8 cellular contexts compared by ENCODE assay signal in genomic region chr19:11097367-11097766, GRCh38. TPM values are rescaled to one million over a fixed set of nuclear protein-coding genes. Genes with fewer than 3 reads are reported as not detected.
A peak's percentile ranks its signal among the peaks of the same experiment; 100 is the strongest.
DNase-seq lines count a peak whose midpoint lies in the region; ATAC-seq and TF ChIP-seq lines count a peak whose summit lies in the region.
"Not testable (repeated sequence)": the region's sequence is repeated elsewhere in the genome, so short reads cannot be mapped to it uniquely, and the experiment has no call there.

No MANE protein-coding gene starts in this region.

- peaks cover 58% of the 10 kb centered on the region for H3K4me1 Mint-ChIP-seq in activated CD4-positive, alpha-beta T cell treated with anti-CD3 and anti-CD28 coated beads, Interleukin-2, amount 10 ng/mL, durations not matched to agents 7 days and 5 days

- H3K36me3 ChIP-seq in A673 (ENCODE audit: insufficient read depth, low read length, poor library complexity, severe bottlenecking) = peaks cover 97% of the 10 kb centered on the region
- peaks cover 72% of the 10 kb centered on the region for H3K36me3 ChIP-seq in PC-9 (ENCODE audit: low read depth)
- H3K36me3 ChIP-seq in adrenal gland (replicated peaks in 1 of 2) = peaks cover 0 to 38% of the 10 kb centered on the region in 2 donors
- H3K36me3 ChIP-seq in esophagus squamous epithelium = peaks cover 10 to 75% (median 13%) of the 10 kb centered on the region in 3 donors
- H3K36me3 ChIP-seq in right lobe of liver = peaks cover 0 to 76% (median 25%) of the 10 kb centered on the region in 4 donors
- H3K36me3 ChIP-seq in trophoblast cell (ENCODE audit: control insufficient read depth in 1 of 2, insufficient read depth in 2 of 2, low read length in 2 of 2) = peaks cover 51 to 67% of the 10 kb centered on the region in 2 experiments
- H3K36me3 ChIP-seq in tibial artery = not testable (repeated sequence)

- CTCF ChIA-PET in A673 (lab: Charles Lee) = not testable (repeated sequence)
- CTCF ChIA-PET in PC-9 (lab: Charles Lee) = interaction anchor here (0.6 kb wide), 1 partner anchor 161 kb away, joined by 5 read pairs; no protein-coding TSS in a partner anchor
- CTCF ChIA-PET in activated CD4-positive, alpha-beta T cell treated with anti-CD3 and anti-CD28 coated beads, Interleukin-2, amount 10 ng/mL, durations not matched to agents 7 days and 5 days (lab: Charles Lee) = interaction anchor here (0.7 to 2.3 kb wide), 3 partner anchors 62 to 229 kb away, joined by 3 to 6 read pairs (median 3); no protein-coding TSS in a partner anchor

- H3K4me1 ChIP-seq in A673 (ENCODE audit: insufficient read depth, low read length, poor library complexity, severe bottlenecking) (peaks cover 60% of the 10 kb centered on the region), PC-9 (replicated peaks; ENCODE audit: insufficient read depth) (peaks cover 45% of the 10 kb centered on the region), adrenal gland (replicated peaks in 1 of 2) (peaks cover 49 to 56% of the 10 kb centered on the region in 2 donors), esophagus squamous epithelium (peaks cover 39 to 76% (median 42%) of the 10 kb centered on the region in 3 donors), right lobe of liver (peaks cover 0 to 48% (median 14%) of the 10 kb centered on the region in 4 donors), trophoblast cell (ENCODE audit: control insufficient read depth in 1 of 2, insufficient read depth in 2 of 2, low read length in 2 of 2) (peaks cover 6 to 16% of the 10 kb centered on the region in 2 experiments), tibial artery (peaks cover 0 to 47% (median 25%) of the 10 kb centered on the region in 4 donors)

- not testable (repeated sequence) for H4K91ac ChIP-seq in trophoblast cell (ENCODE audit: low read depth, low read length)

- H3K23ac ChIP-seq in trophoblast cell (ENCODE audit: low read length) = not testable (repeated sequence)

- peaks cover 79% of the 10 kb centered on the region for H4K20me1 ChIP-seq in PC-9 (ENCODE audit: insufficient read depth)

- intact Hi-C loops in A673 (cut with micrococcal nuclease; ENCODE audit: unreplicated experiment) = loop anchor here (10.0 kb wide), 1 partner anchor 153 kb away; no protein-coding TSS in a partner anchor
- intact Hi-C loops in PC-9 (cut with micrococcal nuclease; ENCODE audit: unreplicated experiment); adrenal gland (cut with DNase I); esophagus squamous epithelium (cut with DNase I); right lobe of liver (cut with DNase I); tibial artery (cut with DNase I; ENCODE audit: low total_unique reads): not testable (repeated sequence)

- H4K8ac ChIP-seq in trophoblast cell (ENCODE audit: low read depth, low read length) = not testable (repeated sequence)

- H3K9me3 Mint-ChIP-seq in activated CD4-positive, alpha-beta T cell treated with anti-CD3 and anti-CD28 coated beads, Interleukin-2, amount 10 ng/mL, durations not matched to agents 7 days and 5 days = not testable (repeated sequence)

- peak overlapping the region; percentile 36 for H3K27ac Mint-ChIP-seq in activated CD4-positive, alpha-beta T cell treated with anti-CD3 and anti-CD28 coated beads, Interleukin-2, amount 10 ng/mL, durations not matched to agents 7 days and 5 days

- H3F3A ChIP-seq in PC-9 (ENCODE audit: insufficient read depth, low read depth) = peaks cover 94% of the 10 kb centered on the region

- not testable (repeated sequence) for H2BK5ac ChIP-seq in trophoblast cell (ENCODE audit: low read depth, low read length, poor library complexity)

- H2AK5ac ChIP-seq in trophoblast cell (ENCODE audit: low read length) = not testable (repeated sequence)

- H2BK120ac ChIP-seq in trophoblast cell (ENCODE audit: insufficient read depth, low read length, poor library complexity) = not testable (repeated sequence)

- H3K36me3 Mint-ChIP-seq in activated CD4-positive, alpha-beta T cell treated with anti-CD3 and anti-CD28 coated beads, Interleukin-2, amount 10 ng/mL, durations not matched to agents 7 days and 5 days (ENCODE audit: low read depth) = peaks cover 79% of the 10 kb centered on the region

- WGBS in adrenal gland, 4 donors = 83 to 89% (median 87%) methylated on average over 6 of the region's 6 CpGs
- WGBS in esophagus squamous epithelium, 2 donors = 84 to 90% methylated on average over 4 to 6 of the region's 6 CpGs
- WGBS in right lobe of liver (ENCODE audit: insufficient coverage, low coverage, low lambda C conversion rate, missing lambda C conversion rate) = 92% methylated on average over 6 of the region's 6 CpGs
- WGBS in trophoblast cell (ENCODE audit: extremely low coverage, insufficient coverage, insufficient read length) = no CpG with 5 or more reads among the region's 6 CpGs

- not testable (repeated sequence) for H3K27me3 Mint-ChIP-seq in activated CD4-positive, alpha-beta T cell treated with anti-CD3 and anti-CD28 coated beads, Interleukin-2, amount 10 ng/mL, durations not matched to agents 7 days and 5 days

- ATAC-seq in right lobe of liver = not testable (repeated sequence)

- peak overlapping the region; percentile 6 for H3K4ac ChIP-seq in trophoblast cell (ENCODE audit: low read depth, low read length)

- not testable (repeated sequence) for H4K12ac ChIP-seq in trophoblast cell (ENCODE audit: low read depth, low read length)

- H3K4me3 Mint-ChIP-seq in activated CD4-positive, alpha-beta T cell treated with anti-CD3 and anti-CD28 coated beads, Interleukin-2, amount 10 ng/mL, durations not matched to agents 7 days and 5 days = not testable (repeated sequence)

- not testable (repeated sequence) for H3K14ac ChIP-seq in trophoblast cell (ENCODE audit: low read length)

- peaks cover 92% of the 10 kb centered on the region for H3K79me2 ChIP-seq in PC-9 (ENCODE audit: low read depth)
- H3K79me2 ChIP-seq in trophoblast cell (ENCODE audit: control insufficient read depth, insufficient read depth, low read length, poor library complexity) = peaks cover 33% of the 10 kb centered on the region

- H2AFZ ChIP-seq in PC-9; trophoblast cell (ENCODE audit: insufficient read depth, low read length, poor library complexity): not testable (repeated sequence)

- H3K27ac ChIP-seq in A673 (ENCODE audit: low read depth, low read length, poor library complexity, severe bottlenecking) (peak overlapping the region; percentile 73), PC-9 (peak overlapping the region; percentile 2; the same call in 1 of the 2 replicates), adrenal gland (peak overlapping the region in 4 of 5 donors; percentile 23 to 99 (median 74)), esophagus squamous epithelium (peak overlapping the region in 3 of 4 donors; percentile 40 to 100 (median 95)), right lobe of liver (peak overlapping the region in 1 of 3 donors; percentile 0), tibial artery (peak overlapping the region; percentile 95 to 99)
- H3K27ac ChIP-seq in trophoblast cell (ENCODE audit: low read depth, low read length) = not testable (repeated sequence)

- H3K9ac ChIP-seq in trophoblast cell (ENCODE audit: low read length) = not testable (repeated sequence)

- POLR2A ChIA-PET in A673 (lab: Charles Lee; ENCODE audit: low non-redundant PET); PC-9 (lab: Charles Lee; ENCODE audit: unreplicated experiment); activated CD4-positive, alpha-beta T cell treated with anti-CD3 and anti-CD28 coated beads, Interleukin-2, amount 10 ng/mL, durations not matched to agents 7 days and 5 days (lab: Charles Lee): not testable (repeated sequence)

- H3K4me3 ChIP-seq in A673 (ENCODE audit: low read depth, low read length, poor library complexity, severe bottlenecking); PC-9; adrenal gland; esophagus squamous epithelium; right lobe of liver; trophoblast cell (ENCODE audit: low read depth, low read length); tibial artery: not testable (repeated sequence)

- TF ChIP-seq POLR2A in adrenal gland (IDR thresholded peaks at IDR 0.05); esophagus squamous epithelium (IDR thresholded peaks at IDR 0.05): not testable (repeated sequence)
- peak; percentile 4 for TF ChIP-seq POLR2A in right lobe of liver (IDR thresholded peaks at IDR 0.05)

- H3K9me3 ChIP-seq in A673 (ENCODE audit: low read depth, low read length, poor library complexity, severe bottlenecking); PC-9 (ENCODE audit: insufficient read depth, low read depth); adrenal gland (replicated peaks in 1 of 3); esophagus squamous epithelium; right lobe of liver; trophoblast cell (ENCODE audit: insufficient read depth, low read depth, low read length); tibial artery: not testable (repeated sequence)

- not testable (repeated sequence) for TF ChIP-seq CTCF in A673 (conservative IDR thresholded peaks at IDR 0.05; ENCODE audit: low read depth, low read length); PC-9 (conservative IDR thresholded peaks at IDR 0.05); adrenal gland (IDR thresholded peaks at IDR 0.05); esophagus squamous epithelium (IDR thresholded peaks at IDR 0.05); right lobe of liver (IDR thresholded peaks at IDR 0.05); tibial artery (IDR thresholded peaks at IDR 0.05)

- H3K79me1 ChIP-seq in trophoblast cell (ENCODE audit: low read length) = not testable (repeated sequence)

- not testable (repeated sequence) for H2BK12ac ChIP-seq in trophoblast cell (ENCODE audit: low read length)

- not testable (repeated sequence) for H3K4me2 ChIP-seq in PC-9; trophoblast cell (ENCODE audit: low read length)

- not testable (repeated sequence) for H3K9me2 ChIP-seq in PC-9 (ENCODE audit: insufficient read depth)

- not testable (repeated sequence) for H3K18ac ChIP-seq in trophoblast cell (ENCODE audit: low read length)

- not testable (repeated sequence) for DNase-seq in A673 (ENCODE audit: low spot score); PC-9; activated CD4-positive, alpha-beta T cell treated with anti-CD3 and anti-CD28 coated beads, Interleukin-2, amount 10 ng/mL, durations not matched to agents 7 days and 5 days; adrenal gland; esophagus squamous epithelium (lab: John Stamatoyannopoulos, UW); right lobe of liver; tibial artery
- DNase-seq in trophoblast cell = peak; percentile 79 to 80

- not testable (repeated sequence) for BruUV-seq in A673 (replicated peaks; lab: Mats Ljungman, UMichigan); PC-9 (replicated peaks; lab: Mats Ljungman, UMichigan)

- not testable (repeated sequence) for H3K27me3 ChIP-seq in A673 (replicated peaks; ENCODE audit: insufficient read depth, low read depth, low read length, poor library complexity); PC-9 (ENCODE audit: insufficient read depth, low read depth); adrenal gland; esophagus squamous epithelium; right lobe of liver; trophoblast cell (ENCODE audit: insufficient read depth, low read length); tibial artery

RNA-seq across cellular contexts. Expression of gene LDLR, which starts 8.1 kb away (rescaled TPM):
- 162 and 175 TPM in 2 replicates for total RNA-seq in A673 (2021)
- total RNA-seq in PC-9 (2021) = 160 and 182 TPM in 2 replicates
- 10 to 100 TPM; 93.0 to 97.1 TPM for total RNA-seq in activated CD4-positive, alpha-beta T cell treated with anti-CD3 and anti-CD28 coated beads, Interleukin-2, amount 10 ng/mL, durations not matched to agents 7 days and 5 days
- 1,000 to 10,000 TPM in 1 of 8 donors, 100 to 1,000 TPM in 5, 10 to 100 TPM in 2; 87.2 to 2,114 (median 204) TPM for total RNA-seq in adrenal gland
- 100 to 1,000 TPM in 2 of 3 donors, 10 to 100 TPM in 1; 35.4 to 121 (median 105) TPM for polyA plus RNA-seq in adrenal gland
- 100 to 1,000 TPM in 3 of 4 donors, 10 to 100 TPM in 1; 58.9 to 207 (median 149) TPM for total RNA-seq in esophagus squamous epithelium
- total RNA-seq in right lobe of liver = 100 to 1,000 TPM in 1 of 6 experiments, 10 to 100 TPM in 4, 1 to 10 TPM in 1; 8.6 to 117 (median 26.8) TPM
- 105 and 112 TPM in 2 replicates for polyA plus RNA-seq in trophoblast cell (2013)

RNA-seq across cellular contexts. Expression of gene SPC24, which starts 58.2 kb away (rescaled TPM):
- 97.6 and 107 TPM in 2 replicates for total RNA-seq in A673 (2021)
- total RNA-seq in PC-9 (2021) = 50.9 and 59.2 TPM in 2 replicates
- total RNA-seq in activated CD4-positive, alpha-beta T cell treated with anti-CD3 and anti-CD28 coated beads, Interleukin-2, amount 10 ng/mL, durations not matched to agents 7 days and 5 days = 10 to 100 TPM; 80.4 to 97.3 TPM
- 1 to 10 TPM in 7 of 8 donors, under 1 TPM in 1; 0.60 to 7.8 (median 4.2) TPM for total RNA-seq in adrenal gland
- polyA plus RNA-seq in adrenal gland = 1 to 10 TPM in 2 of 3 donors, under 1 TPM in 1; 0.84 to 9.8 (median 1.7) TPM
- 10 to 100 TPM in 1 of 4 donors, 1 to 10 TPM in 3; 2.9 to 10.9 (median 6.3) TPM for total RNA-seq in esophagus squamous epithelium
- 1 to 10 TPM in 5 of 6 experiments, under 1 TPM in 1; 0.90 to 3.8 (median 2.2) TPM for total RNA-seq in right lobe of liver
- polyA plus RNA-seq in trophoblast cell (2013) = 9.0 and 11.0 TPM in 2 replicates
